Comparison of ENCODE assay signal across 1 cellular context in genomic region chr9:35078066-35078465, GRCh38.
TF ChIP-seq lines count a peak whose summit lies in the region.

No MANE protein-coding gene starts in this region.

TF ChIP-seq in HCT116, 20 proteins besides CTCF, POLR2A, EP300 and RAD21:
- TF ChIP-seq FOSL1 (IDR thresholded peaks at IDR 0.05; ENCODE audit: low read depth): no peak
- TF ChIP-seq, protein P1, sequence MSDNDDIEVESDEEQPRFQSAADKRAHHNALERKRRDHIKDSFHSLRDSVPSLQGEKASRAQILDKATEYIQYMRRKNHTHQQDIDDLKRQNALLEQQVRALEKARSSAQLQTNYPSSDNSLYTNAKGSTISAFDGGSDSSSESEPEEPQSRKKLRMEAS (IDR thresholded peaks at IDR 0.05): no peak
- no peak for TF ChIP-seq SRF (IDR thresholded peaks at IDR 0.05; ENCODE audit: low read depth)
- no peak for TF ChIP-seq SIN3A (IDR thresholded peaks at IDR 0.05; ENCODE audit: low read depth)
- TF ChIP-seq EZH2phosphoT487 (IDR thresholded peaks at IDR 0.05; ENCODE audit: borderline replicate concordance): no peak
- no peak for TF ChIP-seq REST (IDR thresholded peaks at IDR 0.05; ENCODE audit: low read depth)
- TF ChIP-seq ATF3 (IDR thresholded peaks at IDR 0.05): no peak
- no peak for TF ChIP-seq YY1 (IDR thresholded peaks at IDR 0.05; ENCODE audit: extremely low read depth, insufficient replicate concordance, low read depth, low read length)
- no peak for TF ChIP-seq CBX3 (IDR thresholded peaks at IDR 0.05; ENCODE audit: low read depth)
- no peak for TF ChIP-seq EGR1 (IDR thresholded peaks at IDR 0.05; ENCODE audit: low read depth)
- TF ChIP-seq ZNF274 (IDR thresholded peaks at IDR 0.05; ENCODE audit: low read depth, low read length): no peak
- TF ChIP-seq, protein P2, sequence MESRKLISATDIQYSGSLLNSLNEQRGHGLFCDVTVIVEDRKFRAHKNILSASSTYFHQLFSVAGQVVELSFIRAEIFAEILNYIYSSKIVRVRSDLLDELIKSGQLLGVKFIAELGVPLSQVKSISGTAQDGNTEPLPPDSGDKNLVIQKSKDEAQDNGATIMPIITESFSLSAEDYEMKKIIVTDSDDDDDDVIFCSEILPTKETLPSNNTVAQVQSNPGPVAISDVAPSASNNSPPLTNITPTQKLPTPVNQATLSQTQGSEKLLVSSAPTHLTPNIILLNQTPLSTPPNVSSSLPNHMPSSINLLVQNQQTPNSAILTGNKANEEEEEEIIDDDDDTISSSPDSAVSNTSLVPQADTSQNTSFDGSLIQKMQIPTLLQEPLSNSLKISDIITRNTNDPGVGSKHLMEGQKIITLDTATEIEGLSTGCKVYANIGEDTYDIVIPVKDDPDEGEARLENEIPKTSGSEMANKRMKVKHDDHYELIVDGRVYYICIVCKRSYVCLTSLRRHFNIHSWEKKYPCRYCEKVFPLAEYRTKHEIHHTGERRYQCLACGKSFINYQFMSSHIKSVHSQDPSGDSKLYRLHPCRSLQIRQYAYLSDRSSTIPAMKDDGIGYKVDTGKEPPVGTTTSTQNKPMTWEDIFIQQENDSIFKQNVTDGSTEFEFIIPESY (IDR thresholded peaks at IDR 0.05; ENCODE audit: extremely low read depth, insufficient replicate concordance, low read length): no peak
- no peak for TF ChIP-seq CEBPB (IDR thresholded peaks at IDR 0.05; ENCODE audit: low read depth)
